Comparison of ENCODE assay signal across 23 cellular contexts in genomic region chr10:74082319-74082718, GRCh38.
"Had no signal": no experiment of that assay in that cellular context is flagged by ENCODE, and none has a peak within 500 bp of the region (broad histone marks: within the 10 kb centered on the region; RNA-seq: fewer than 3 reads in every experiment).

No MANE protein-coding gene starts in this region.

- H3K9me3 Mint-ChIP-seq: activated naive CD4-positive, alpha-beta T cell treated with anti-CD3 and anti-CD28 coated beads, Interleukin-2, amount 10 ng/mL, durations not matched to agents 7 days and 5 days; activated naive CD8-positive, alpha-beta T cell treated with anti-CD3 and anti-CD28 coated beads, Interleukin-2, amount 50 U/mL, for 24 hours had no signal

- DNase-seq: activated CD8-positive, alpha-beta memory T cell treated with anti-CD3 and anti-CD28 coated beads for 24 hours; activated CD8-positive, alpha-beta memory T cell treated with anti-CD3 and anti-CD28 coated beads, Interleukin-2, amount 50 U/mL, for 48 hours; activated effector memory CD4-positive, alpha-beta T cell treated with Interleukin-2 at 50 U/mL for 16 hours; activated naive CD4-positive, alpha-beta T cell treated with anti-CD3 and anti-CD28 coated beads, Interleukin-2, amount 10 ng/mL, durations not matched to agents 7 days and 5 days; activated naive CD8-positive, alpha-beta T cell treated with anti-CD3 and anti-CD28 coated beads, Interleukin-2, amount 50 U/mL, for 24 hours; activated T-cell treated with anti-CD3 and anti-CD28 coated beads, Interleukin-2, amount 50 U/mL, for 48 hours; cerebellar nuclear complex; effector CD4-positive, alpha-beta T cell; esophagus squamous epithelium; left cardiac atrium; stimulated activated CD4-positive, alpha-beta T cell treated with anti-CD3 and anti-CD28 coated beads, Interleukin-12 subunit alpha, Interleukin-12 subunit beta, amount 100 ng/mL, for 4 hours; stimulated activated CD4-positive, alpha-beta T cell treated with anti-CD3 and anti-CD28 coated beads, Interleukin-1b, Interleukin-23, amount 100 ng/mL, for 48 hours; stimulated activated CD8-positive, alpha-beta memory T cell treated with anti-CD3 and anti-CD28 coated beads, Interleukin-4, amount 100 ng/mL, for 48 hours; stimulated activated naive CD4-positive, alpha-beta T cell; substantia nigra; tibial artery had no signal

- H2AFZ ChIP-seq: hepatocyte, parathyroid adenoma had no signal

- H3K9ac ChIP-seq: parathyroid adenoma had no signal

- H3K4me3 ChIP-seq: ascending aorta, esophagus squamous epithelium, hepatocyte, tibial artery had no signal

- FAIRE-seq: bronchial epithelial cell, endothelial cell of umbilical vein, islet of Langerhans had no signal

- H3K27ac Mint-ChIP-seq: activated naive CD4-positive, alpha-beta T cell treated with anti-CD3 and anti-CD28 coated beads, Interleukin-2, amount 10 ng/mL, durations not matched to agents 7 days and 5 days; activated naive CD8-positive, alpha-beta T cell treated with anti-CD3 and anti-CD28 coated beads, Interleukin-2, amount 50 U/mL, for 24 hours had no signal

- H3K4me3 Mint-ChIP-seq: activated naive CD4-positive, alpha-beta T cell treated with anti-CD3 and anti-CD28 coated beads, Interleukin-2, amount 10 ng/mL, durations not matched to agents 7 days and 5 days; activated naive CD8-positive, alpha-beta T cell treated with anti-CD3 and anti-CD28 coated beads, Interleukin-2, amount 50 U/mL, for 24 hours had no signal

- H3K4me2 ChIP-seq: hepatocyte had no signal

- H3K4me1 ChIP-seq: parathyroid adenoma had no signal

- H3K27me3 Mint-ChIP-seq: activated naive CD4-positive, alpha-beta T cell treated with anti-CD3 and anti-CD28 coated beads, Interleukin-2, amount 10 ng/mL, durations not matched to agents 7 days and 5 days; activated naive CD8-positive, alpha-beta T cell treated with anti-CD3 and anti-CD28 coated beads, Interleukin-2, amount 50 U/mL, for 24 hours had no signal

- H3K9me3 ChIP-seq: ascending aorta, esophagus squamous epithelium, tibial artery had no signal

- ATAC-seq: activated CD4-positive, CD25-positive, alpha-beta regulatory T cell treated with anti-CD3 and anti-CD28 coated beads, Interleukin-2, amount 50 U/mL, for 24 hours; activated naive CD8-positive, alpha-beta T cell treated with anti-CD3 and anti-CD28 coated beads, Interleukin-2, amount 50 U/mL, for 24 hours had no signal

- H3K79me2 ChIP-seq: hepatocyte, parathyroid adenoma had no signal

- H3K27me3 ChIP-seq: ascending aorta, esophagus squamous epithelium, hepatocyte, tibial artery had no signal

- H3K27ac ChIP-seq: ascending aorta, esophagus squamous epithelium, hepatocyte, parathyroid adenoma had no signal
